In the genomic region with DNA sequence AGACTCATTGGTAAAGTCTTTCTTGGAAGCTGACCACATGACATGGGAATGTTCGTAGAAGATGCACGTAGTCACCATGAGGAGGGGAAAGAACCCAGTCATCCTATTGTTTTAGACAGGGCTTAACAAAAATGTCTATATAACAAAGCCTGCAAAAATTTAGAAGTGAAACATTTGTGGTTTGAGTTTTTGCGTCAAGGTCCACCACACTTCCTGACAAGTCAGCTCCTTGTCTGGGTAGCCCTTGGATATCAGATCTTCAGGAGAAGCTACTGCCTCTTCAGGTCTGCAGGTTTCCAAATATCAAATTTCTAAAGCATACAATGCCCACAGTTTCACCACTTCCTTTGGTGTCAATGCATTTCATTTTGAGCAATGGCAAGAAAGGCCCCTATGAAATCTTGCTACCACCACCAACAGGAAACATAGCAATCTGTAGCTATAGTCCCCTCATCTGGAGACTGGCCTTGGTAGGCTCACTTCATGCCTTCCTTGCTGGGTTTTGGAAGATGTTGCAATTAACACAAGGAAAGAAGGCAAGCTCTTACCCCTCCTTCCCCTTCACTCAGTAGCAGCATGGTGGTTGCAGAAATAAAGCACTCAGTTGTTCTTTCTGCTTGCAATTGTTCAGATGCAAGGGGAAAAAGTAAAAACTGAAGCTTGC, we compare ENCODE assay signal across 8 cellular contexts.
DNase-seq lines count a peak whose midpoint lies in the region; ATAC-seq and TF ChIP-seq lines count a peak whose summit lies in the region.

No MANE protein-coding gene starts in this region.

- H2BK5ac ChIP-seq in mesendoderm (ENCODE audit: low read length): no peak overlapping the region

- no peak overlapping the region for H4K8ac ChIP-seq in mesendoderm (ENCODE audit: low read depth, low read length)

- no peak overlapping the region for H3K23ac ChIP-seq in mesendoderm (ENCODE audit: low read length)

- peaks cover 46% of the 10 kb centered on the region for H3K4me1 Mint-ChIP-seq in activated T-cell treated with anti-CD3 and anti-CD28 coated beads, Interleukin-2, amount 50 U/mL, for 72 hours (ENCODE audit: low read depth)

- no peak overlapping the region for H2BK15ac ChIP-seq in mesendoderm (replicated peaks; ENCODE audit: low read depth)

- H3K9me3 Mint-ChIP-seq in activated T-cell treated with anti-CD3 and anti-CD28 coated beads, Interleukin-2, amount 50 U/mL, for 72 hours: no peaks in the 10 kb centered on the region

- H3K56ac ChIP-seq in mesendoderm (ENCODE audit: low read length): no peak overlapping the region

- H3K9ac ChIP-seq in mesendoderm (ENCODE audit: low read length): no peak overlapping the region

- TF ChIP-seq POLR2A in GM18505 (IDR thresholded peaks at IDR 0.05; ENCODE audit: borderline replicate concordance, extremely low read depth, insufficient read depth, insufficient read length): no peak

- no peaks in the 10 kb centered on the region for H3K36me3 ChIP-seq in mesendoderm (ENCODE audit: control insufficient read depth, insufficient read depth, low read length)

- peaks cover under 1% of the 10 kb centered on the region for H3K27me3 Mint-ChIP-seq in activated T-cell treated with anti-CD3 and anti-CD28 coated beads, Interleukin-2, amount 50 U/mL, for 72 hours (ENCODE audit: low read depth)

- ATAC-seq in activated T-cell treated with anti-CD3 and anti-CD28 coated beads, Interleukin-2, amount 50 U/mL, for 72 hours (replicated peaks in 1 of 2): peak; percentile 72 to 73
- ATAC-seq in HG03039 (IDR thresholded peaks at IDR 0.05; ENCODE audit: unreplicated experiment) (no peak), GM18867 (IDR thresholded peaks at IDR 0.05; ENCODE audit: unreplicated experiment) (no peak), GM18505 (IDR thresholded peaks at IDR 0.05; ENCODE audit: unreplicated experiment) (no peak)

- H3K27me3 ChIP-seq in mesendoderm (ENCODE audit: insufficient read depth, low read length, poor library complexity): no peaks in the 10 kb centered on the region

- in situ Hi-C loops in Caki2 (cut with HindIII; ENCODE audit: low pct_unique_long_range_greater_than_20kb, low sequenced_read_pairs): no loop called here

- H4K5ac ChIP-seq in mesendoderm (ENCODE audit: low read length): no peak overlapping the region

- no peaks in the 10 kb centered on the region for H3K79me1 ChIP-seq in mesendoderm (ENCODE audit: low read length)

- H3K27ac Mint-ChIP-seq in activated T-cell treated with anti-CD3 and anti-CD28 coated beads, Interleukin-2, amount 50 U/mL, for 72 hours: peak overlapping the region; percentile 89

- no peak overlapping the region for H3K4me2 ChIP-seq in mesendoderm (ENCODE audit: low read length)

- H3K18ac ChIP-seq in mesendoderm (ENCODE audit: low read length): no peak overlapping the region

- no peaks in the 10 kb centered on the region for H3K79me2 ChIP-seq in mesendoderm (ENCODE audit: control insufficient read depth, insufficient read depth, low read length)

- no peak overlapping the region for H2AK5ac ChIP-seq in mesendoderm (ENCODE audit: low read length)

- H3K4me1 ChIP-seq in mesendoderm (ENCODE audit: control insufficient read depth, low read depth, low read length): peaks cover 4% of the 10 kb centered on the region

- no CpG with 5 or more reads among the region's 3 CpGs for WGBS in mesendoderm (ENCODE audit: extremely low coverage, insufficient coverage, low lambda C conversion rate)

- no peak overlapping the region for H3K4me3 ChIP-seq in mesendoderm (ENCODE audit: low read length)

- no peak overlapping the region for H3K27ac ChIP-seq in mesendoderm (ENCODE audit: low read depth, low read length)

- DNase-seq in Caki2 (ENCODE audit: low read depth): peak; percentile 20
- peak; percentile 99 for DNase-seq in HT1080 (ENCODE audit: low read depth)
- peak; percentile 56 for DNase-seq in activated T-cell treated with anti-CD3 and anti-CD28 coated beads, Interleukin-2, amount 50 U/mL, for 72 hours
- peak; percentile 24 for DNase-seq in mesendoderm
- no peak for DNase-seq in iPS-NIHi11 (ENCODE audit: low spot score)

- H2BK120ac ChIP-seq in mesendoderm (ENCODE audit: low read depth, low read length): no peak overlapping the region

- no peak overlapping the region for H3K4ac ChIP-seq in mesendoderm (ENCODE audit: low read depth, low read length)

- H3K4me3 Mint-ChIP-seq in activated T-cell treated with anti-CD3 and anti-CD28 coated beads, Interleukin-2, amount 50 U/mL, for 72 hours: peak overlapping the region; percentile 67 to 73

- H3K36me3 Mint-ChIP-seq in activated T-cell treated with anti-CD3 and anti-CD28 coated beads, Interleukin-2, amount 50 U/mL, for 72 hours (ENCODE audit: insufficient read depth in 2 of 2): peaks cover 0 to 5% of the 10 kb centered on the region in 2 donors

Comparison
In these comparisons a context has a peak if more than half of its experiments do, and no peak if none do; other contexts are left out.
1. ATAC-seq: peak in activated T-cell treated with anti-CD3 and anti-CD28 coated beads, Interleukin-2, amount 50 U/mL, for 72 hours (2 of 2); none in HG03039 (single experiment), GM18867 (single experiment) and GM18505 (single experiment).